ENCODE assay signal across 1 cellular context in the genomic region with DNA sequence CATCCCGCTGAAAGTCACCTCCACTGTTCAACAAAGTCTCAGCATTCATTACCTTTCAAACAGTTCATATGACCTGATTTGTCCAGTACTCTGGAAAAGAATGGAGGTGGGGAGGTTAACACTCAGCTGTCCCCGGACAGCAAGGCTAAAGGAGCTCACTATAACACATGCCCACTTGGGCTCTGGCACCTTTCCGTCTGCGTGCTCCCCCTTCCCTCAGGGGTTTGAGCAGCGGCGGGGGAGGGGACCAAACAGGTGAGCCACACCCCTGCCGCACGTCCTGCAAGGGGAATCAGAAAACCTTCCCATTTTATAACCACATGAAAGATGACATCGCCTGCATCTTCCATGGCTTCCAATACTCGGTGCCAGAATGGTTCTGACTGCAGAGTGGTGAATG.
TF ChIP-seq lines count a peak whose summit lies in the region.

No MANE protein-coding gene starts in this region.

TF ChIP-seq in WTC11, 78 proteins besides CTCF, POLR2A, EP300 and RAD21 (continued from another document):
- TF ChIP-seq, protein P1, sequence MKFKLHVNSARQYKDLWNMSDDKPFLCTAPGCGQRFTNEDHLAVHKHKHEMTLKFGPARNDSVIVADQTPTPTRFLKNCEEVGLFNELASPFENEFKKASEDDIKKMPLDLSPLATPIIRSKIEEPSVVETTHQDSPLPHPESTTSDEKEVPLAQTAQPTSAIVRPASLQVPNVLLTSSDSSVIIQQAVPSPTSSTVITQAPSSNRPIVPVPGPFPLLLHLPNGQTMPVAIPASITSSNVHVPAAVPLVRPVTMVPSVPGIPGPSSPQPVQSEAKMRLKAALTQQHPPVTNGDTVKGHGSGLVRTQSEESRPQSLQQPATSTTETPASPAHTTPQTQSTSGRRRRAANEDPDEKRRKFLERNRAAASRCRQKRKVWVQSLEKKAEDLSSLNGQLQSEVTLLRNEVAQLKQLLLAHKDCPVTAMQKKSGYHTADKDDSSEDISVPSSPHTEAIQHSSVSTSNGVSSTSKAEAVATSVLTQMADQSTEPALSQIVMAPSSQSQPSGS (CRISPR knock-in tag; IDR thresholded peaks at IDR 0.05; ENCODE audit: borderline replicate concordance, low read depth): no peak
- no peak for TF ChIP-seq ZNF671 (CRISPR knock-in tag; IDR thresholded peaks at IDR 0.05)
- TF ChIP-seq, protein P2, sequence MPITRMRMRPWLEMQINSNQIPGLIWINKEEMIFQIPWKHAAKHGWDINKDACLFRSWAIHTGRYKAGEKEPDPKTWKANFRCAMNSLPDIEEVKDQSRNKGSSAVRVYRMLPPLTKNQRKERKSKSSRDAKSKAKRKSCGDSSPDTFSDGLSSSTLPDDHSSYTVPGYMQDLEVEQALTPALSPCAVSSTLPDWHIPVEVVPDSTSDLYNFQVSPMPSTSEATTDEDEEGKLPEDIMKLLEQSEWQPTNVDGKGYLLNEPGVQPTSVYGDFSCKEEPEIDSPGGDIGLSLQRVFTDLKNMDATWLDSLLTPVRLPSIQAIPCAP (CRISPR knock-in tag; IDR thresholded peaks at IDR 0.05): no peak
- no peak for TF ChIP-seq FOXP1 (CRISPR knock-in tag; IDR thresholded peaks at IDR 0.05; ENCODE audit: borderline replicate concordance)
- no peak for TF ChIP-seq EMX1 (CRISPR knock-in tag; IDR thresholded peaks at IDR 0.05)
- no peak for TF ChIP-seq NR1H2 (CRISPR knock-in tag; IDR thresholded peaks at IDR 0.05)
- no peak for TF ChIP-seq SMAD4 (CRISPR knock-in tag; IDR thresholded peaks at IDR 0.05)
- no peak for TF ChIP-seq GABPB1 (CRISPR knock-in tag; IDR thresholded peaks at IDR 0.05)
- TF ChIP-seq, protein P3, sequence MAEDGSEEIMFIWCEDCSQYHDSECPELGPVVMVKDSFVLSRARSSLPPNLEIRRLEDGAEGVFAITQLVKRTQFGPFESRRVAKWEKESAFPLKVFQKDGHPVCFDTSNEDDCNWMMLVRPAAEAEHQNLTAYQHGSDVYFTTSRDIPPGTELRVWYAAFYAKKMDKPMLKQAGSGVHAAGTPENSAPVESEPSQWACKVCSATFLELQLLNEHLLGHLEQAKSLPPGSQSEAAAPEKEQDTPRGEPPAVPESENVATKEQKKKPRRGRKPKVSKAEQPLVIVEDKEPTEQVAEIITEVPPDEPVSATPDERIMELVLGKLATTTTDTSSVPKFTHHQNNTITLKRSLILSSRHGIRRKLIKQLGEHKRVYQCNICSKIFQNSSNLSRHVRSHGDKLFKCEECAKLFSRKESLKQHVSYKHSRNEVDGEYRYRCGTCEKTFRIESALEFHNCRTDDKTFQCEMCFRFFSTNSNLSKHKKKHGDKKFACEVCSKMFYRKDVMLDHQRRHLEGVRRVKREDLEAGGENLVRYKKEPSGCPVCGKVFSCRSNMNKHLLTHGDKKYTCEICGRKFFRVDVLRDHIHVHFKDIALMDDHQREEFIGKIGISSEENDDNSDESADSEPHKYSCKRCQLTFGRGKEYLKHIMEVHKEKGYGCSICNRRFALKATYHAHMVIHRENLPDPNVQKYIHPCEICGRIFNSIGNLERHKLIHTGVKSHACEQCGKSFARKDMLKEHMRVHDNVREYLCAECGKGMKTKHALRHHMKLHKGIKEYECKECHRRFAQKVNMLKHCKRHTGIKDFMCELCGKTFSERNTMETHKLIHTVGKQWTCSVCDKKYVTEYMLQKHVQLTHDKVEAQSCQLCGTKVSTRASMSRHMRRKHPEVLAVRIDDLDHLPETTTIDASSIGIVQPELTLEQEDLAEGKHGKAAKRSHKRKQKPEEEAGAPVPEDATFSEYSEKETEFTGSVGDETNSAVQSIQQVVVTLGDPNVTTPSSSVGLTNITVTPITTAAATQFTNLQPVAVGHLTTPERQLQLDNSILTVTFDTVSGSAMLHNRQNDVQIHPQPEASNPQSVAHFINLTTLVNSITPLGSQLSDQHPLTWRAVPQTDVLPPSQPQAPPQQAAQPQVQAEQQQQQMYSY (CRISPR knock-in tag; IDR thresholded peaks at IDR 0.05): no peak
- no peak for TF ChIP-seq ZNF317 (CRISPR knock-in tag; IDR thresholded peaks at IDR 0.05; ENCODE audit: borderline replicate concordance, low read depth)
